16 cellular contexts compared by ENCODE assay signal in genomic region chr6:56758120-56758519, GRCh38.
DNase-seq lines count a peak whose midpoint lies in the region; ATAC-seq, FAIRE-seq and TF ChIP-seq lines count a peak whose summit lies in the region.
"Had no signal": no experiment of that assay in that cellular context is flagged by ENCODE, and none has a peak within 500 bp of the region (broad histone marks: within the 10 kb centered on the region; RNA-seq: fewer than 3 reads in every experiment).

No MANE protein-coding gene starts in this region.

- TF ChIP-seq CTCF in SK-N-SH (IDR thresholded peaks at IDR 0.05): no peak
- TF ChIP-seq CTCF in D721Med (IDR thresholded peaks at IDR 0.05; ENCODE audit: insufficient read depth, missing control alignments): no peak

- peaks cover 71% of the 10 kb centered on the region for H4K20me1 ChIP-seq in SK-N-SH (ENCODE audit: insufficient read depth)

- H2AFZ ChIP-seq in SK-N-SH (ENCODE audit: low read depth): no peak overlapping the region

- no peak overlapping the region for H3K4me3 ChIP-seq in SK-N-SH (ENCODE audit: low read depth in 2 of 2, low read length in 1 of 2)
- H3K4me3 ChIP-seq: coronary artery, psoas muscle had no signal

- H3K9me3 ChIP-seq in SK-N-SH: no peaks in the 10 kb centered on the region
- H3K9me3 ChIP-seq: psoas muscle had no signal

- no peak overlapping the region for H3K9ac ChIP-seq in SK-N-SH

- H3K79me2 ChIP-seq in SK-N-SH (ENCODE audit: insufficient read depth): peaks cover 100% of the 10 kb centered on the region

- no peak for TF ChIP-seq RAD21 in SK-N-SH (IDR thresholded peaks at IDR 0.05; ENCODE audit: low read length)

- TF ChIP-seq EP300 in SK-N-SH (IDR thresholded peaks at IDR 0.05; ENCODE audit: borderline replicate concordance in 1 of 2, low read depth in 1 of 2, low read length in 1 of 2): no peak

- H3K27me3 ChIP-seq in SK-N-SH (ENCODE audit: insufficient read depth): no peaks in the 10 kb centered on the region
- no peaks in the 10 kb centered on the region for H3K27me3 ChIP-seq in layer of hippocampus (ENCODE audit: control insufficient read depth, insufficient read depth, low read length)

- DNase-seq in SK-N-SH (no peak), RCC 7860 (ENCODE audit: low spot score) (peak; percentile 34), superior temporal gyrus (ENCODE audit: extremely low spot score) (peak; percentile 65), NCI-H82 treated with DMSO at 0.1 percent for 48 hours (lab: John Stamatoyannopoulos, UW; ENCODE audit: unreplicated experiment) (no peak), D721Med (ENCODE audit: insufficient read length, low spot score) (no peak)
- DNase-seq: 8988T; activated CD4-positive, alpha-beta memory T cell treated with anti-CD3 and anti-CD28 coated beads for 36 hours; CD4-positive, alpha-beta T cell; NCI-H1092; psoas muscle had no signal

- ATAC-seq in SK-N-SH treated with all-trans-retinoic acid at 6 μM for 48 hours: no peak; the same call in 2 of the 3 replicates
- ATAC-seq in GM19455 (IDR thresholded peaks at IDR 0.05; ENCODE audit: unreplicated experiment): no peak
- ATAC-seq: activated T-helper 17 cell treated with anti-CD3 and anti-CD28 coated beads, Interleukin-2, amount 50 U/mL, for 72 hours had no signal

- FAIRE-seq in RCC 7860 (lab: Jason Lieb, UNC) (no peak), D721Med (lab: Jason Lieb, UNC) (no peak)
- FAIRE-seq: islet of Langerhans had no signal

- H3F3A ChIP-seq in SK-N-SH (replicated peaks; ENCODE audit: insufficient read depth): peaks cover 4% of the 10 kb centered on the region

- H3K4me1 ChIP-seq in SK-N-SH (ENCODE audit: control insufficient read depth in 1 of 2, insufficient read depth in 2 of 2, low read depth in 1 of 2, low read length in 1 of 2): peaks cover 13 to 53% of the 10 kb centered on the region in 2 experiments

- H3K27ac ChIP-seq in SK-N-SH (ENCODE audit: low read depth in 2 of 2, low read length in 1 of 2) (peak overlapping the region in 1 of 2 experiments; percentile 30; a peak in 3 of 4 replicates), layer of hippocampus (ENCODE audit: low read depth, low read length) (peak overlapping the region; percentile 71)
- H3K27ac ChIP-seq: coronary artery, psoas muscle had no signal

- no peaks in the 10 kb centered on the region for H3K9me2 ChIP-seq in SK-N-SH

- peaks cover 0 to 16% of the 10 kb centered on the region in 2 experiments for H3K36me3 ChIP-seq in SK-N-SH (replicated peaks in 1 of 2; ENCODE audit: control insufficient read depth in 1 of 2, insufficient read depth in 2 of 2, low read length in 1 of 2)

- peak overlapping the region; percentile 18; the same call in 1 of the 2 replicates for H3K4me2 ChIP-seq in SK-N-SH

- CTCF ChIA-PET in SK-N-SH (lab: Yijun Ruan, JAX): interaction anchor here (0.8 to 3.0 kb wide), 4 partner anchors 24 to 120 kb away, joined by 3 to 10 read pairs (median 5); no protein-coding TSS in a partner anchor

- POLR2A ChIA-PET in SK-N-SH (lab: Yijun Ruan, JAX): no interaction called here

TF ChIP-seq in SK-N-SH, 30 proteins besides CTCF, POLR2A, EP300 and RAD21:
- TF ChIP-seq RCOR1 (IDR thresholded peaks at IDR 0.05; ENCODE audit: low read length) (no peak), MEF2A (IDR thresholded peaks at IDR 0.05; ENCODE audit: borderline replicate concordance, low read depth) (no peak), SMC3 (IDR thresholded peaks at IDR 0.05; ENCODE audit: low read depth, low read length) (no peak), TCF12 (IDR thresholded peaks at IDR 0.05) (no peak), POLR2AphosphoS5 (IDR thresholded peaks at IDR 0.05; ENCODE audit: low read depth, low read length) (no peak), YY1 (IDR thresholded peaks at IDR 0.05; ENCODE audit: low read depth) (no peak)
TF ChIP-seq in SK-N-SH: peak in this region for 0.

TF ChIP-seq in SK-N-SH treated with all-trans-retinoic acid at 6 μM for 48 hours, 23 proteins besides CTCF, POLR2A, EP300 and RAD21:
- TF ChIP-seq ARNTL (CRISPR knock-in tag; IDR thresholded peaks at IDR 0.05; ENCODE audit: borderline replicate concordance, low read depth) (no peak), ZFP30 (CRISPR knock-in tag; IDR thresholded peaks at IDR 0.05) (no peak), TOX (CRISPR knock-in tag; IDR thresholded peaks at IDR 0.05; ENCODE audit: borderline replicate concordance) (no peak), RARB (CRISPR knock-in tag; IDR thresholded peaks at IDR 0.05) (no peak), CREB5 (CRISPR knock-in tag; IDR thresholded peaks at IDR 0.05; ENCODE audit: low read depth) (no peak), ZFP3 (CRISPR knock-in tag; IDR thresholded peaks at IDR 0.05) (no peak), ESRRG (CRISPR knock-in tag; IDR thresholded peaks at IDR 0.05) (no peak), TSHZ2 (CRISPR knock-in tag; IDR thresholded peaks at IDR 0.05) (no peak), CSRNP3 (CRISPR knock-in tag; IDR thresholded peaks at IDR 0.05) (no peak), CSDC2 (CRISPR knock-in tag; IDR thresholded peaks at IDR 0.05) (no peak), PPARA (CRISPR knock-in tag; IDR thresholded peaks at IDR 0.05; ENCODE audit: borderline replicate concordance) (no peak)

Comparison
In these comparisons a context has a peak if more than half of its experiments do, and no peak if none do; other contexts are left out.
1. DNase-seq: peak in RCC 7860 (single experiment) and superior temporal gyrus (single experiment); none in SK-N-SH (single experiment), NCI-H82 treated with DMSO at 0.1 percent for 48 hours (single experiment) and D721Med (single experiment).